8 cellular contexts compared by ENCODE assay signal in genomic region chr5:178152491-178153444, GRCh38. TPM values are rescaled to one million over a fixed set of nuclear protein-coding genes. Genes with fewer than 3 reads are reported as not detected.
DNase-seq lines count a peak whose midpoint lies in the region; ATAC-seq and TF ChIP-seq lines count a peak whose summit lies in the region.

No MANE protein-coding gene starts in this region.

- peaks cover 21 to 53% (median 30%) of the 10 kb centered on the region in 4 donors for H3K4me1 Mint-ChIP-seq in CD4-positive, alpha-beta memory T cell

- peak overlapping the region; percentile 92 to 98 (median 96) for H3K4me3 Mint-ChIP-seq in CD4-positive, alpha-beta memory T cell

- no peak overlapping the region for H3K23ac ChIP-seq in neuronal stem cell (ENCODE audit: low read depth, low read length, poor library complexity)

- H3K4me2 ChIP-seq in neuronal stem cell (ENCODE audit: insufficient read depth, low read length, poor library complexity, severe bottlenecking): peak overlapping the region; percentile 48

- no peaks in the 10 kb centered on the region for H3K27me3 Mint-ChIP-seq in CD4-positive, alpha-beta memory T cell

- H4K8ac ChIP-seq in neuronal stem cell (ENCODE audit: low read depth, low read length): no peak overlapping the region

- no peak overlapping the region for H3K4ac ChIP-seq in neuronal stem cell (ENCODE audit: low read length)

- CTCF ChIA-PET in CD4-positive, alpha-beta memory T cell (lab: Charles Lee; ENCODE audit: partially characterized antibody): interaction anchor here (1.2 to 20.7 kb wide), 4 partner anchors 9 to 82 kb away, joined by 3 to 283 read pairs (median 9); no protein-coding TSS in a partner anchor

- H3K36me3 ChIP-seq in CD4-positive, alpha-beta memory T cell (ENCODE audit: insufficient read depth, low read length): peaks cover 33% of the 10 kb centered on the region
- no peaks in the 10 kb centered on the region for H3K36me3 ChIP-seq in endocrine pancreas (ENCODE audit: control insufficient read depth, insufficient read depth, low read length)
- H3K36me3 ChIP-seq in neuronal stem cell (replicated peaks in 1 of 2; ENCODE audit: control insufficient read depth in 2 of 2, insufficient read depth in 2 of 2, low read length in 2 of 2): peaks cover 40 to 49% of the 10 kb centered on the region in 2 donors

- no peak overlapping the region for H2BK120ac ChIP-seq in neuronal stem cell (ENCODE audit: low read depth, low read length)

- H3K9ac ChIP-seq in endocrine pancreas (ENCODE audit: control insufficient read depth, insufficient read depth, low read length) (peak overlapping the region; percentile 78), neuronal stem cell (ENCODE audit: low read depth, low read length, poor library complexity) (no peak overlapping the region)

- peaks cover 0 to 3% (median 0%) of the 10 kb centered on the region in 8 donors for H3K9me3 Mint-ChIP-seq in CD4-positive, alpha-beta memory T cell

- peaks cover 34% of the 10 kb centered on the region for H3K4me1 ChIP-seq in CD4-positive, alpha-beta memory T cell (ENCODE audit: insufficient read depth, low read length)
- no peaks in the 10 kb centered on the region for H3K4me1 ChIP-seq in endocrine pancreas (ENCODE audit: control insufficient read depth, insufficient read depth, low read length)
- H3K4me1 ChIP-seq in neuronal stem cell (ENCODE audit: control insufficient read depth in 2 of 2, insufficient read depth in 1 of 2, low read depth in 1 of 2, low read length in 2 of 2): peaks cover 0 to 3% of the 10 kb centered on the region in 2 donors

- intact Hi-C loops in CD4-positive, alpha-beta memory T cell (cut with micrococcal nuclease): loop anchor here (1.0 to 5.0 kb wide), 5 partner anchors 21 to 840 kb away; partner anchors contain the start of genes HNRNPAB, N4BP3, RMND5B and TMED9

- no peak overlapping the region for H4K91ac ChIP-seq in neuronal stem cell (ENCODE audit: low read depth, low read length, poor library complexity)

- no CpG with 5 or more reads among the region's 31 CpGs for WGBS in neuronal stem cell (ENCODE audit: extremely low coverage in 2 of 2, insufficient read length in 2 of 2, insufficient replicate concordance in 1 of 2), 2 donors

- no peak overlapping the region for H2BK12ac ChIP-seq in neuronal stem cell (ENCODE audit: low read length)

- no peak overlapping the region for H2BK15ac ChIP-seq in neuronal stem cell (ENCODE audit: low read length)

- POLR2A ChIA-PET in CD4-positive, alpha-beta memory T cell (lab: Charles Lee; ENCODE audit: partially characterized antibody): interaction anchor here (0.7 to 3.5 kb wide), 11 partner anchors 10 to 1020 kb away, joined by 3 to 19 read pairs (median 6); partner anchors contain the start of genes HNRNPAB, NSD1, RMND5B and TMED9

- no peak for TF ChIP-seq POLR2A in NB4 (IDR thresholded peaks at IDR 0.05; ENCODE audit: extremely low read depth, insufficient read length)

- peak overlapping the region; percentile 65 for H3K4me3 ChIP-seq in CD4-positive, alpha-beta memory T cell (ENCODE audit: low read length in 2 of 2)
- H3K4me3 ChIP-seq in NB4 (ENCODE audit: low read depth, low read length): peak overlapping the region; percentile 88
- H3K4me3 ChIP-seq in endocrine pancreas (ENCODE audit: control insufficient read depth, insufficient read depth, low read length): peak overlapping the region; percentile 44
- H3K4me3 ChIP-seq in neuronal stem cell (ENCODE audit: low read length in 2 of 2): peak overlapping the region; percentile 75 to 96

- no peak for ATAC-seq in HG02588 (IDR thresholded peaks at IDR 0.05; ENCODE audit: unreplicated experiment)

- peaks cover 19 to 41% of the 10 kb centered on the region in 2 donors for H3K36me3 Mint-ChIP-seq in CD4-positive, alpha-beta memory T cell

- no peak overlapping the region for H3K14ac ChIP-seq in neuronal stem cell (ENCODE audit: low read length)

- H3K27me3 ChIP-seq in CD4-positive, alpha-beta memory T cell (ENCODE audit: insufficient read depth, low read length): no peaks in the 10 kb centered on the region
- H3K27me3 ChIP-seq in endocrine pancreas (ENCODE audit: control insufficient read depth, insufficient read depth, low read length) (no peaks in the 10 kb centered on the region), neuronal stem cell (ENCODE audit: control insufficient read depth in 3 of 3, insufficient read depth in 3 of 3, low read depth in 1 of 3, low read length in 3 of 3) (no peaks in the 10 kb centered on the region)

- H2AFZ ChIP-seq in neuronal stem cell (ENCODE audit: low read length): peak overlapping the region; percentile 87

- TF ChIP-seq CTCF in NB4 (IDR thresholded peaks at IDR 0.05; ENCODE audit: low read depth, low read length): no peak

- H3K27ac ChIP-seq in CD4-positive, alpha-beta memory T cell (ENCODE audit: low read depth, low read length): peak overlapping the region; percentile 70
- H3K27ac ChIP-seq in neuronal stem cell (replicated peaks; ENCODE audit: low read length): no peak overlapping the region

- no peak for DNase-seq in CD4-positive, alpha-beta memory T cell
- DNase-seq in NB4 (ENCODE audit: low read depth) (no peak), neuronal stem cell (ENCODE audit: low spot score) (no peak), T-helper 9 cell (no peak), HPDE6-E6E7 (ENCODE audit: extremely low spot score) (no peak), H4 (ENCODE audit: low spot score) (no peak)

- no peak overlapping the region for H3K18ac ChIP-seq in neuronal stem cell (ENCODE audit: low read length)

- no peaks in the 10 kb centered on the region for H3K9me3 ChIP-seq in CD4-positive, alpha-beta memory T cell (ENCODE audit: control insufficient read depth in 1 of 2, low read length in 2 of 2)
- H3K9me3 ChIP-seq in endocrine pancreas (ENCODE audit: control insufficient read depth, low read length) (no peaks in the 10 kb centered on the region), neuronal stem cell (replicated peaks in 1 of 2; ENCODE audit: control insufficient read depth in 2 of 2, insufficient read depth in 1 of 2, low read depth in 1 of 2, low read length in 2 of 2) (no peaks in the 10 kb centered on the region)

- H3K27ac Mint-ChIP-seq in CD4-positive, alpha-beta memory T cell: peak overlapping the region; percentile 87 to 96 (median 90)

- no peak overlapping the region for H2BK5ac ChIP-seq in neuronal stem cell (ENCODE audit: low read length)

- H2AK5ac ChIP-seq in neuronal stem cell (ENCODE audit: low read depth, low read length): no peak overlapping the region

- peaks cover 3% of the 10 kb centered on the region for H3K79me1 ChIP-seq in neuronal stem cell (ENCODE audit: low read depth, low read length)

RNA-seq across cellular contexts. Expression of gene NHP2, which starts 0.9 kb away (rescaled TPM):
- 10 to 100 TPM; 64.1 to 69.5 TPM for total RNA-seq in CD4-positive, alpha-beta memory T cell
- 100 to 1,000 TPM; 208 to 250 TPM for polyA plus RNA-seq in CD4-positive, alpha-beta memory T cell
- polyA plus RNA-seq in neuronal stem cell (2013, experiment 1 of 2): 177 TPM
- 166 TPM for polyA plus RNA-seq in neuronal stem cell (2013, experiment 2 of 2)
- 561 and 591 TPM in 2 replicates for total RNA-seq in H4 (2014; rRNA removed; shearing (Covaris generic))

RNA-seq across cellular contexts. Expression of gene RMND5B, which starts 22.0 kb away (rescaled TPM):
- 10 to 100 TPM; 38.6 to 39.0 TPM for total RNA-seq in CD4-positive, alpha-beta memory T cell
- polyA plus RNA-seq in CD4-positive, alpha-beta memory T cell: 10 to 100 TPM; 23.4 to 28.5 TPM
- 19.2 TPM for polyA plus RNA-seq in neuronal stem cell (2013, experiment 1 of 2)
- 19.2 TPM for polyA plus RNA-seq in neuronal stem cell (2013, experiment 2 of 2)
- total RNA-seq in H4 (2014; rRNA removed; shearing (Covaris generic)): 33.8 and 39.6 TPM in 2 replicates

RNA-seq across cellular contexts. Expression of gene GMCL2, which starts 34.4 kb away (rescaled TPM):
- total RNA-seq in CD4-positive, alpha-beta memory T cell: not detected
- polyA plus RNA-seq in CD4-positive, alpha-beta memory T cell: not detected
- not detected for polyA plus RNA-seq in neuronal stem cell (2013, experiment 1 of 2)
- not detected for polyA plus RNA-seq in neuronal stem cell (2013, experiment 2 of 2)
- total RNA-seq in H4 (2014; rRNA removed; shearing (Covaris generic)): not detected in 2 replicates

RNA-seq across cellular contexts. Expression of gene N4BP3, which starts 39.4 kb away (rescaled TPM):
- 1 to 10 TPM; 1.7 to 2.0 TPM for total RNA-seq in CD4-positive, alpha-beta memory T cell
- polyA plus RNA-seq in CD4-positive, alpha-beta memory T cell: under 1 TPM; 0.30 to 0.53 TPM
- 2.4 TPM for polyA plus RNA-seq in neuronal stem cell (2013, experiment 1 of 2)
- 2.5 TPM for polyA plus RNA-seq in neuronal stem cell (2013, experiment 2 of 2)
- total RNA-seq in H4 (2014; rRNA removed; shearing (Covaris generic)): 0.25 and 0.39 TPM in 2 replicates

RNA-seq across cellular contexts. Expression of gene HNRNPAB, which starts 51.6 kb away (rescaled TPM):
- 10 to 100 TPM; 82.1 to 85.3 TPM for total RNA-seq in CD4-positive, alpha-beta memory T cell
- 10 to 100 TPM; 29.4 to 75.3 TPM for polyA plus RNA-seq in CD4-positive, alpha-beta memory T cell
- 252 TPM for polyA plus RNA-seq in neuronal stem cell (2013, experiment 1 of 2)
- 248 TPM for polyA plus RNA-seq in neuronal stem cell (2013, experiment 2 of 2)
- total RNA-seq in H4 (2014; rRNA removed; shearing (Covaris generic)): 138 and 184 TPM in 2 replicates
